15 cellular contexts compared by ENCODE assay signal in the genomic region with DNA sequence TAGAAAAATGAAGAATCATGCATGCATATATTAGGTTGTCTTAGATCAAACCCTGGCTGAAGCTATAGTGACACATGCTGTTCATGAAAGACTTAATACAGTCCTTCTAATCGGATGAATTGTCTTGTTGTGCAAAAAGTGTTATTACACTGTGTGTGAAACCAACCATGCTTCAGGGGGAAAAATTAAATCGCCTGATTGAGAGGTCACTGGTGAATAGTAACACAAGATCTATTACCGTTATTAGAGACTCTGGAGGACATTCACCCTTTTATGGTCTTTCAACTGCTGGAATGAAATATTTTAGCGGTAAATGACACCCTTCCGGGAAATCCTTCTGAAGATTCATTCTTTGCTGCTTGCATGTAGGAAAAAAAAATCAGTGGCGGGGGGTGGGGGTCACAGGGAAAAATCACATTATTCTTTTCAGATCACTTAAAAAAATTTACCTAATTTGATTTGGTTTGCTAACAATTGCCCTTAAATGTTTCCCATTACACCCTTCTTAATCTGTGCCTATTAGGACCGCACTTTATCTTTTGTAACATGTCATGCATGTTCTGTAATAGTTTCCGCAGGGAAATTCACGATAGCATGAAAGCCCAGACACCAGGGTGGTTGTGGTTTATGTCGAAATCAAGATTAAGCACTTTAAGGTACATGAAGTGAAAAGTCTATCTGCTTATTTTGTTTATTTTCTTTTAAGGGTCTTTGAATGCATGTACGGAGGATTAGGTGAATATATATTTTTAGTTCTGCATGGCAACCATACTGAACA.
"Had no signal": no experiment of that assay in that cellular context is flagged by ENCODE, and none has a peak within 500 bp of the region (broad histone marks: within the 10 kb centered on the region; RNA-seq: fewer than 3 reads in every experiment).

No MANE protein-coding gene starts in this region.

- H3K36me3 ChIP-seq: transverse colon had no signal

- H3K36me3 Mint-ChIP-seq: natural killer cell treated with Interleukin-12 subunit alpha and Interleukin-12 subunit beta and Interleukin-15 and Interleukin-18, amount 100 ng/mL, for 72 hours had no signal

- DNase-seq: activated CD4-positive, alpha-beta T cell treated with anti-CD3 and anti-CD28 coated beads, Interleukin-2, amount 50 U/mL, for 1 hour; activated naive CD4-positive, alpha-beta T cell; aorta; nucleus accumbens; right cardiac atrium; small intestine; stimulated activated CD4-positive, alpha-beta T cell treated with anti-CD3 and anti-CD28 coated beads, Interleukin-4, amount 100 ng/mL, for 4 hours; stimulated activated CD8-positive, alpha-beta memory T cell treated with anti-CD3 and anti-CD28 coated beads, Interleukin-4, amount 100 ng/mL, for 48 hours; stimulated activated naive CD4-positive, alpha-beta T cell treated with Interleukin-2 at 50 U/mL for 16 hours; substantia nigra; transverse colon had no signal

- H3K9me3 Mint-ChIP-seq: activated T-helper 1 cell treated with anti-CD3 and anti-CD28 coated beads, Interleukin-12 subunit alpha, Interleukin-12 subunit beta, Interleukin-2, Interleukin-4 antibody, amounts not matched to agents 30 ng/mL and 10 ng/mL and 1 ng/mL, durations not matched to agents 14 hours and 24 hours and 36 hours; natural killer cell treated with Interleukin-12 subunit alpha and Interleukin-12 subunit beta and Interleukin-15 and Interleukin-18, amount 100 ng/mL, for 72 hours; T-helper 2 cell treated with Interferon-gamma antibody and Interleukin-4, amounts not matched to agents 5 μg/mL and 100 μg/mL, for 36 hours had no signal

- H3K27me3 ChIP-seq: transverse colon had no signal

- FAIRE-seq: bronchial epithelial cell, small intestine had no signal

- H3K9me3 ChIP-seq: transverse colon had no signal

- H3K4me1 ChIP-seq: transverse colon had no signal

- H3K4me3 ChIP-seq: transverse colon had no signal

- H3K27ac Mint-ChIP-seq: activated T-helper 1 cell treated with anti-CD3 and anti-CD28 coated beads, Interleukin-12 subunit alpha, Interleukin-12 subunit beta, Interleukin-2, Interleukin-4 antibody, amounts not matched to agents 30 ng/mL and 10 ng/mL and 1 ng/mL, durations not matched to agents 14 hours and 24 hours and 36 hours; natural killer cell treated with Interleukin-12 subunit alpha and Interleukin-12 subunit beta and Interleukin-15 and Interleukin-18, amount 100 ng/mL, for 72 hours; T-helper 2 cell treated with Interferon-gamma antibody and Interleukin-4, amounts not matched to agents 5 μg/mL and 100 μg/mL, for 36 hours had no signal

- H3K27me3 Mint-ChIP-seq: natural killer cell treated with Interleukin-12 subunit alpha and Interleukin-12 subunit beta and Interleukin-15 and Interleukin-18, amount 100 ng/mL, for 72 hours had no signal

- H3K4me3 Mint-ChIP-seq: activated T-helper 1 cell treated with anti-CD3 and anti-CD28 coated beads, Interleukin-12 subunit alpha, Interleukin-12 subunit beta, Interleukin-2, Interleukin-4 antibody, amounts not matched to agents 30 ng/mL and 10 ng/mL and 1 ng/mL, durations not matched to agents 14 hours and 24 hours and 36 hours; natural killer cell treated with Interleukin-12 subunit alpha and Interleukin-12 subunit beta and Interleukin-15 and Interleukin-18, amount 100 ng/mL, for 72 hours; T-helper 2 cell treated with Interferon-gamma antibody and Interleukin-4, amounts not matched to agents 5 μg/mL and 100 μg/mL, for 36 hours had no signal

- H3K27ac ChIP-seq: transverse colon had no signal
